ENCODE assay signal across 8 cellular contexts in genomic region chr17:66625321-66625767, GRCh38.
DNase-seq lines count a peak whose midpoint lies in the region; ATAC-seq and TF ChIP-seq lines count a peak whose summit lies in the region.

No MANE protein-coding gene starts in this region.

- no peaks in the 10 kb centered on the region for H3K9me3 ChIP-seq in vagina

- no peaks in the 10 kb centered on the region for H3K4me1 ChIP-seq in vagina

- peak in 2 of 3 experiments; percentile 34 to 39 for TF ChIP-seq CTCF in vagina (IDR thresholded peaks at IDR 0.05)

- no peak overlapping the region for H3K27ac ChIP-seq in vagina

- no peaks in the 10 kb centered on the region for H3K27me3 ChIP-seq in vagina

- no peak for TF ChIP-seq POLR2A in vagina (IDR thresholded peaks at IDR 0.05)

- in situ Hi-C loops in Caki2 (cut with HindIII; ENCODE audit: low pct_unique_long_range_greater_than_20kb, low sequenced_read_pairs): no loop called here
- in situ Hi-C loops in KBM-7 (cut with MboI; ENCODE audit: low pct_unique_long_range_greater_than_20kb, low sequenced_read_pairs): no loop called here

- intact Hi-C loops in vagina (cut with DNase I): no loop called here

- no peaks in the 10 kb centered on the region for H3K36me3 ChIP-seq in vagina

- no peak overlapping the region for H3K4me3 ChIP-seq in vagina

- peak; percentile 56 for DNase-seq in Caki2 (ENCODE audit: low read depth)
- DNase-seq in KBM-7: peak; percentile 27
- peak; percentile 35 for DNase-seq in iPS-NIHi11 (ENCODE audit: low spot score)
- no peak for DNase-seq in vagina (ENCODE audit: extremely low spot score in 2 of 2)
- no peak for DNase-seq in activated effector memory CD4-positive, alpha-beta T cell treated with Interleukin-2 at 50 U/mL for 16 hours
- DNase-seq in NCI-H146 (lab: John Stamatoyannopoulos, UW): no peak

- ATAC-seq in SK-N-SH treated with all-trans-retinoic acid at 6 μM for 48 hours (peak; percentile 68), GM21447 (IDR thresholded peaks at IDR 0.05; ENCODE audit: unreplicated experiment) (no peak)

TF ChIP-seq in SK-N-SH treated with all-trans-retinoic acid at 6 μM for 48 hours, 23 proteins besides CTCF, POLR2A, EP300 and RAD21:
- TF ChIP-seq ZFP3 (CRISPR knock-in tag; IDR thresholded peaks at IDR 0.05) (no peak), TCF4 (CRISPR knock-in tag; IDR thresholded peaks at IDR 0.05; ENCODE audit: borderline replicate concordance) (0 out of 2 replicates have a peak, but pooled peaks have one; percentile 28)

Comparison
In these comparisons a context has a peak if more than half of its experiments do, and no peak if none do; other contexts are left out.
1. DNase-seq: peak in Caki2 (single experiment), KBM-7 (single experiment) and iPS-NIHi11 (single experiment); none in vagina (0 of 2), activated effector memory CD4-positive, alpha-beta T cell treated with Interleukin-2 at 50 U/mL for 16 hours (single experiment) and NCI-H146 (single experiment).